12 cellular contexts compared by ENCODE assay signal in genomic region chr5:124576848-124577409, GRCh38.
A peak's percentile ranks its signal among the peaks of the same experiment; 100 is the strongest.
DNase-seq lines count a peak whose midpoint lies in the region; ATAC-seq, FAIRE-seq and TF ChIP-seq lines count a peak whose summit lies in the region.
"Had no signal": no experiment of that assay in that cellular context is flagged by ENCODE, and none has a peak within 500 bp of the region (broad histone marks: within the 10 kb centered on the region; RNA-seq: fewer than 3 reads in every experiment).

No MANE protein-coding gene starts in this region.

- peaks cover 69% of the 10 kb centered on the region for H3K4me1 Mint-ChIP-seq in progenitor cell of endocrine pancreas (ENCODE audit: low read depth)

- FAIRE-seq in GM12891 (lab: Jason Lieb, UNC), result peak; percentile 69

- H3K27me3 Mint-ChIP-seq in progenitor cell of endocrine pancreas, result no peaks in the 10 kb centered on the region

- TF ChIP-seq CTCF in progenitor cell of endocrine pancreas (IDR thresholded peaks at IDR 0.05; ENCODE audit: unreplicated experiment), result no peak

- H3K27ac ChIP-seq in angular gyrus (ENCODE audit: low read depth, low read length), result peak overlapping the region; percentile 87

- no peaks in the 10 kb centered on the region for H3K9me3 Mint-ChIP-seq in progenitor cell of endocrine pancreas (ENCODE audit: low read depth)

- DNase-seq in GM12891 (ENCODE audit: insufficient read length, low spot score) (no peak), NCI-H446 treated with DMSO at 0.1 percent for 48 hours (lab: John Stamatoyannopoulos, UW) (no peak), progenitor cell of endocrine pancreas (ENCODE audit: low spot score, unreplicated experiment) (no peak), NCI-H345 treated with DMSO at 0.1 percent for 48 hours (lab: John Stamatoyannopoulos, UW; ENCODE audit: unreplicated experiment) (no peak)
- no peak for DNase-seq in effector CD4-positive, alpha-beta T cell
- DNase-seq: GDM1, NCI-H226, SHP77 had no signal

- H3K4me3 Mint-ChIP-seq in progenitor cell of endocrine pancreas (ENCODE audit: low read depth), result no peak overlapping the region

- ATAC-seq in GM19468 (IDR thresholded peaks at IDR 0.05; ENCODE audit: extremely low read depth, unreplicated experiment) (peak; percentile 61), HG02981 (IDR thresholded peaks at IDR 0.05; ENCODE audit: unreplicated experiment) (peak; percentile 79)
- ATAC-seq: HCT116 had no signal

- H3K27ac Mint-ChIP-seq in progenitor cell of endocrine pancreas, result no peak overlapping the region

- H3K36me3 Mint-ChIP-seq in progenitor cell of endocrine pancreas (ENCODE audit: insufficient read depth), result no peaks in the 10 kb centered on the region

- no peak for TF ChIP-seq POLR2A in GM12891 (IDR thresholded peaks at IDR 0.05; ENCODE audit: low read depth, low read length)

TF ChIP-seq in GM12891, 5 proteins besides CTCF, POLR2A, EP300 and RAD21:
- TF ChIP-seq PAX5 (IDR thresholded peaks at IDR 0.05; ENCODE audit: insufficient read depth, low read length, severe bottlenecking) (no peak), POU2F2 (IDR thresholded peaks at IDR 0.05; ENCODE audit: low read depth, low read length) (no peak), TAF1 (IDR thresholded peaks at IDR 0.05; ENCODE audit: low read depth, low read length) (no peak), POLR2AphosphoS5 (IDR thresholded peaks at IDR 0.05; ENCODE audit: low read depth, low read length) (no peak), SPI1 (IDR thresholded peaks at IDR 0.05; ENCODE audit: low read depth, low read length) (no peak)
TF ChIP-seq in GM12891: peak in this region for 0.
